Comparison of ENCODE assay signal across 1 cellular context in the genomic region with DNA sequence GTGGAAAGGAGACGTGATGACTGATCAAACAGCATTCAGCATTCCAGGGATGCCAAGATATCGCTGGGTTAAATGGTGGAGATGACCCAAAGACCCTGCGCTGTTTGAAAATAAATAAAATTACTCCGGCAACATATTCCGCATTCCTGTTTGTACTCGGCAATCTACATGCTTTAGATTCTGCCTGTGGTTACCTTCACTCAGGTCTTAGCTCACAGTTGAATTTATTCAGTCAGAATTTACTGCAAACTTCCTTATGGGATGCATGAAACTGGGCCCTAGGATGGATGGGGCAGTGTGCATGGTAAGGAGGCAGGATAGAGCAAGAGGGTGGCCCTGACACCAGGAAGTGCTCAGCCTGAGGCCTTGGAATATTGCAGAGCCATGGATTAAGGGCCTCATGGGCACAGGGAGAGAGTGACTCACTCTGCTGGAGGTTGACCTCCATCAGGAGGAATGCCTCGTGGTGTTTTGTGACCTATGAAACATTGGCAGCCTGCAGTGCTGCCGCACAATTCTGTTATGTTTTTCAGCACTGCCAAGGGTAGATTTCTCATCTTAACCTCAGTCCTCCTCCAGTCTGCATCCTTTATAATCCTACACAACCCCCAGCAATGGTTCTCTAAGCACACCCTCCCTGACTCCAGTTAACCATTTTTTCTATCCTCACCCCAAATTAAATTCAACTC.
A peak's percentile ranks its signal among the peaks of the same experiment; 100 is the strongest.
TF ChIP-seq lines count a peak whose summit lies in the region.

No MANE protein-coding gene starts in this region.

TF ChIP-seq in HepG2, 621 proteins besides CTCF, POLR2A, EP300 and RAD21 (continued from another document and continues in another):
- TF ChIP-seq, protein P1, sequence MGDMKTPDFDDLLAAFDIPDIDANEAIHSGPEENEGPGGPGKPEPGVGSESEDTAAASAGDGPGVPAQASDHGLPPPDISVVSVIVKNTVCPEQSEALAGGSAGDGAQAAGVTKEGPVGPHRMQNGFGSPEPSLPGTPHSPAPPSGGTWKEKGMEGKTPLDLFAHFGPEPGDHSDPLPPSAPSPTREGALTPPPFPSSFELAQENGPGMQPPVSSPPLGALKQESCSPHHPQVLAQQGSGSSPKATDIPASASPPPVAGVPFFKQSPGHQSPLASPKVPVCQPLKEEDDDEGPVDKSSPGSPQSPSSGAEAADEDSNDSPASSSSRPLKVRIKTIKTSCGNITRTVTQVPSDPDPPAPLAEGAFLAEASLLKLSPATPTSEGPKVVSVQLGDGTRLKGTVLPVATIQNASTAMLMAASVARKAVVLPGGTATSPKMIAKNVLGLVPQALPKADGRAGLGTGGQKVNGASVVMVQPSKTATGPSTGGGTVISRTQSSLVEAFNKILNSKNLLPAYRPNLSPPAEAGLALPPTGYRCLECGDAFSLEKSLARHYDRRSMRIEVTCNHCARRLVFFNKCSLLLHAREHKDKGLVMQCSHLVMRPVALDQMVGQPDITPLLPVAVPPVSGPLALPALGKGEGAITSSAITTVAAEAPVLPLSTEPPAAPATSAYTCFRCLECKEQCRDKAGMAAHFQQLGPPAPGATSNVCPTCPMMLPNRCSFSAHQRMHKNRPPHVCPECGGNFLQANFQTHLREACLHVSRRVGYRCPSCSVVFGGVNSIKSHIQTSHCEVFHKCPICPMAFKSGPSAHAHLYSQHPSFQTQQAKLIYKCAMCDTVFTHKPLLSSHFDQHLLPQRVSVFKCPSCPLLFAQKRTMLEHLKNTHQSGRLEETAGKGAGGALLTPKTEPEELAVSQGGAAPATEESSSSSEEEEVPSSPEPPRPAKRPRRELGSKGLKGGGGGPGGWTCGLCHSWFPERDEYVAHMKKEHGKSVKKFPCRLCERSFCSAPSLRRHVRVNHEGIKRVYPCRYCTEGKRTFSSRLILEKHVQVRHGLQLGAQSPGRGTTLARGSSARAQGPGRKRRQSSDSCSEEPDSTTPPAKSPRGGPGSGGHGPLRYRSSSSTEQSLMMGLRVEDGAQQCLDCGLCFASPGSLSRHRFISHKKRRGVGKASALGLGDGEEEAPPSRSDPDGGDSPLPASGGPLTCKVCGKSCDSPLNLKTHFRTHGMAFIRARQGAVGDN (CRISPR knock-in tag; IDR thresholded peaks at IDR 0.05): peak; percentile 83
- TF ChIP-seq RFXANK (CRISPR knock-in tag; IDR thresholded peaks at IDR 0.05) (peak; percentile 47; the same call in 1 of the 2 replicates), NFE2L1 (CRISPR knock-in tag; IDR thresholded peaks at IDR 0.05; ENCODE audit: borderline replicate concordance) (no peak), IKZF1 (IDR thresholded peaks at IDR 0.05) (no peak), EHMT2 (IDR thresholded peaks at IDR 0.05; ENCODE audit: borderline replicate concordance, low read depth, low read length) (peak; percentile 90), RBM39 (IDR thresholded peaks at IDR 0.05; ENCODE audit: low read depth, low read length, poor library complexity, severe bottlenecking) (no peak), ZSCAN29 (CRISPR knock-in tag; conservative IDR thresholded peaks at IDR 0.05) (no peak), FOXO4 (CRISPR knock-in tag; conservative IDR thresholded peaks at IDR 0.05) (no peak), ZBTB20 (CRISPR knock-in tag; IDR thresholded peaks at IDR 0.05; ENCODE audit: borderline replicate concordance, low read depth) (no peak), CREM (IDR thresholded peaks at IDR 0.05) (no peak), CREM (CRISPR knock-in tag; IDR thresholded peaks at IDR 0.05) (no peak), USF2 (IDR thresholded peaks at IDR 0.05; ENCODE audit: low read depth, low read length) (no peak), USF2 (CRISPR knock-in tag; IDR thresholded peaks at IDR 0.05; ENCODE audit: borderline replicate concordance) (no peak), HOXA3 (CRISPR knock-in tag; IDR thresholded peaks at IDR 0.05) (peak; percentile 76; the same call in 1 of the 2 replicates), ZNF138 (CRISPR knock-in tag; IDR thresholded peaks at IDR 0.05; ENCODE audit: low read depth) (no peak), CBFB (CRISPR knock-in tag; IDR thresholded peaks at IDR 0.05) (no peak), ZNF883 (CRISPR knock-in tag; IDR thresholded peaks at IDR 0.05; ENCODE audit: not compliant biosample characterization) (no peak), ZBTB33 (CRISPR knock-in tag; IDR thresholded peaks at IDR 0.05) (peak; percentile 10; the same call in 1 of the 2 replicates), DRAP1 (CRISPR knock-in tag; IDR thresholded peaks at IDR 0.05) (no peak), RNF219 (CRISPR knock-in tag; IDR thresholded peaks at IDR 0.05) (no peak), CAMTA2 (CRISPR knock-in tag; IDR thresholded peaks at IDR 0.05; ENCODE audit: borderline replicate concordance) (no peak), SAFB2 (CRISPR knock-in tag; IDR thresholded peaks at IDR 0.05; ENCODE audit: borderline replicate concordance, low read depth) (no peak), ZNF619 (CRISPR knock-in tag; IDR thresholded peaks at IDR 0.05) (no peak), ZFP1 (CRISPR knock-in tag; IDR thresholded peaks at IDR 0.05) (peak; percentile 66), ZNF615 (CRISPR knock-in tag; IDR thresholded peaks at IDR 0.05; ENCODE audit: borderline replicate concordance) (no peak), IKZF4 (CRISPR knock-in tag; IDR thresholded peaks at IDR 0.05; ENCODE audit: borderline replicate concordance, low read depth, not compliant biosample characterization) (peak; percentile 68), ZNF451 (CRISPR knock-in tag; IDR thresholded peaks at IDR 0.05) (no peak), KMT2A (CRISPR knock-in tag; IDR thresholded peaks at IDR 0.05) (0 out of 2 replicates have a peak, but pooled peaks have one; percentile 59)
- TF ChIP-seq, protein P2, sequence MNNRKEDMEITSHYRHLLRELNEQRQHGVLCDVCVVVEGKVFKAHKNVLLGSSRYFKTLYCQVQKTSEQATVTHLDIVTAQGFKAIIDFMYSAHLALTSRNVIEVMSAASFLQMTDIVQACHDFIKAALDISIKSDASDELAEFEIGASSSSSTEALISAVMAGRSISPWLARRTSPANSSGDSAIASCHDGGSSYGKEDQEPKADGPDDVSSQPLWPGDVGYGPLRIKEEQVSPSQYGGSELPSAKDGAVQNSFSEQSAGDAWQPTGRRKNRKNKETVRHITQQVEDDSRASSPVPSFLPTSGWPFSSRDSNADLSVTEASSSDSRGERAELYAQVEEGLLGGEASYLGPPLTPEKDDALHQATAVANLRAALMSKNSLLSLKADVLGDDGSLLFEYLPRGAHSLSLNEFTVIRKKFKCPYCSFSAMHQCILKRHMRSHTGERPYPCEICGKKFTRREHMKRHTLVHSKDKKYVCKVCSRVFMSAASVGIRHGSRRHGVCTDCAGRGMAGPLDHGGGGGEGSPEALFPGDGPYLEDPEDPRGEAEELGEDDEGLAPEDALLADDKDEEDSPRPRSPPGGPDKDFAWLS (CRISPR knock-in tag; IDR thresholded peaks at IDR 0.05; ENCODE audit: borderline replicate concordance): no peak
- TF ChIP-seq, protein P3, sequence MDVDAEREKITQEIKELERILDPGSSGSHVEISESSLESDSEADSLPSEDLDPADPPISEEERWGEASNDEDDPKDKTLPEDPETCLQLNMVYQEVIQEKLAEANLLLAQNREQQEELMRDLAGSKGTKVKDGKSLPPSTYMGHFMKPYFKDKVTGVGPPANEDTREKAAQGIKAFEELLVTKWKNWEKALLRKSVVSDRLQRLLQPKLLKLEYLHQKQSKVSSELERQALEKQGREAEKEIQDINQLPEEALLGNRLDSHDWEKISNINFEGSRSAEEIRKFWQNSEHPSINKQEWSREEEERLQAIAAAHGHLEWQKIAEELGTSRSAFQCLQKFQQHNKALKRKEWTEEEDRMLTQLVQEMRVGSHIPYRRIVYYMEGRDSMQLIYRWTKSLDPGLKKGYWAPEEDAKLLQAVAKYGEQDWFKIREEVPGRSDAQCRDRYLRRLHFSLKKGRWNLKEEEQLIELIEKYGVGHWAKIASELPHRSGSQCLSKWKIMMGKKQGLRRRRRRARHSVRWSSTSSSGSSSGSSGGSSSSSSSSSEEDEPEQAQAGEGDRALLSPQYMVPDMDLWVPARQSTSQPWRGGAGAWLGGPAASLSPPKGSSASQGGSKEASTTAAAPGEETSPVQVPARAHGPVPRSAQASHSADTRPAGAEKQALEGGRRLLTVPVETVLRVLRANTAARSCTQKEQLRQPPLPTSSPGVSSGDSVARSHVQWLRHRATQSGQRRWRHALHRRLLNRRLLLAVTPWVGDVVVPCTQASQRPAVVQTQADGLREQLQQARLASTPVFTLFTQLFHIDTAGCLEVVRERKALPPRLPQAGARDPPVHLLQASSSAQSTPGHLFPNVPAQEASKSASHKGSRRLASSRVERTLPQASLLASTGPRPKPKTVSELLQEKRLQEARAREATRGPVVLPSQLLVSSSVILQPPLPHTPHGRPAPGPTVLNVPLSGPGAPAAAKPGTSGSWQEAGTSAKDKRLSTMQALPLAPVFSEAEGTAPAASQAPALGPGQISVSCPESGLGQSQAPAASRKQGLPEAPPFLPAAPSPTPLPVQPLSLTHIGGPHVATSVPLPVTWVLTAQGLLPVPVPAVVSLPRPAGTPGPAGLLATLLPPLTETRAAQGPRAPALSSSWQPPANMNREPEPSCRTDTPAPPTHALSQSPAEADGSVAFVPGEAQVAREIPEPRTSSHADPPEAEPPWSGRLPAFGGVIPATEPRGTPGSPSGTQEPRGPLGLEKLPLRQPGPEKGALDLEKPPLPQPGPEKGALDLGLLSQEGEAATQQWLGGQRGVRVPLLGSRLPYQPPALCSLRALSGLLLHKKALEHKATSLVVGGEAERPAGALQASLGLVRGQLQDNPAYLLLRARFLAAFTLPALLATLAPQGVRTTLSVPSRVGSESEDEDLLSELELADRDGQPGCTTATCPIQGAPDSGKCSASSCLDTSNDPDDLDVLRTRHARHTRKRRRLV (CRISPR knock-in tag; IDR thresholded peaks at IDR 0.05): no peak
- TF ChIP-seq, protein P4, sequence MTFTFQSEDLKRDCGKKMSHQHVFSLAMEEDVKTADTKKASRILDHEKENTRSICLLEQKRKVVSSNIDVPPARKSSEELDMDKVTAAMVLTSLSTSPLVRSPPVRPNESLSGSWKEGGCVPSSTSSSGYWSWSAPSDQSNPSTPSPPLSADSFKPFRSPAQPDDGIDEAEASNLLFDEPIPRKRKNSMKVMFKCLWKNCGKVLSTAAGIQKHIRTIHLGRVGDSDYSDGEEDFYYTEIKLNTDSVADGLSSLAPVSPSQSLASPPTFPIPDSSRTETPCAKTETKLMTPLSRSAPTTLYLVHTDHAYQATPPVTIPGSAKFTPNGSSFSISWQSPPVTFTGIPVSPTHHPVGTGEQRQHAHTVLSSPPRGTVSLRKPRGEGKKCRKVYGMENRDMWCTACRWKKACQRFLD (CRISPR knock-in tag; IDR thresholded peaks at IDR 0.05; ENCODE audit: borderline replicate concordance): no peak
